ENCODE assay signal across 2 cellular contexts in the genomic region with DNA sequence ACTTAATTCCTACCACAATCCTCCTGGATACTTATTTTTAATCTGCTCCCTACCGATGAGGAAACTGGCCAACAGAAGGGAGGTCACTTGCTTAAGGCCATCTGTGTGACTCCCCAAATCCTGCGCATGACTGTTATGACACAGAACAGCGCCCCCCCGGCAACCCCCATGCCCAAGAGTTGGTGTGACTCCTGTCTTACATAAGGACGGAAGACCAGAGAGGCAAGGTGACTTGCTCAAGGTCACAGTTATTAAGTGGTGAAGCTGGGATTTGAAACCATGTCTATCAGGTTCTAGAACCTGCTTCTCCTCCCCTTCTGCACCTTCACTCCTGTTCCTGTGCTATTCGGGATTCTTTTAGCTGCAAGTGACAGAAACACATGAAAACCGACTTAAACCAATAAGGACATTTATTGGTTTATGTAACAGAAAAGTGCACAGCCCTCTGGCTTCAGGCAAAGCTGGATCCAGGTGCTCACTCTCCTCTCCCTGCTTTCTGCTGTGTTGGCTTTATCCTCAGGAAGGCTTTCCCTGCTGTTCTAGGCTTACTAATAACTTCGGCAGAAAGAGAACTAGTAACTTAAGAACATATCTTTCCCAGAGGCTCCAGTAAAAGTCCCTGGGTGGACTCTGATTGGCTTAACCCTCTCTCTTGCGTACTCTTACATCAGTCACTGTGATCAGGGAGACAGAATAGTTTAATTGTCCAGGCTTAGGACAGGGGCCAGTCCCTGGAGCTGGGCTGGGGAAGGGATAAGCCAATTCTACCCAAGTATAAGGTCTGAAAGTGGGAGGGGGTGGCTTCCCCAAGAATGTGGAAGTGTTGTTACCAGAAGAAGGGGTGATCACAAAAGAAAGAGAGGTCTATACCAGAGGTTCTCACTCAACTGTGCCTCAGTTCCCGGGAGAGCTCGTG.
TF ChIP-seq lines count a peak whose summit lies in the region.

No MANE protein-coding gene starts in this region.

TF ChIP-seq in IMR-90, 13 proteins besides CTCF, POLR2A, EP300 and RAD21:
- TF ChIP-seq SMC3 (IDR thresholded peaks at IDR 0.05; ENCODE audit: low read depth, low read length) (no peak), BHLHE40 (IDR thresholded peaks at IDR 0.05; ENCODE audit: low read depth, low read length) (no peak), USF2 (IDR thresholded peaks at IDR 0.05; ENCODE audit: low read depth, low read length) (no peak), NFE2L2 (IDR thresholded peaks at IDR 0.05; ENCODE audit: low read depth, low read length) (no peak), MAZ (IDR thresholded peaks at IDR 0.05; ENCODE audit: borderline replicate concordance, low read depth, low read length) (no peak), MXI1 (IDR thresholded peaks at IDR 0.05; ENCODE audit: borderline replicate concordance, low read depth, low read length) (no peak), RCOR1 (IDR thresholded peaks at IDR 0.05; ENCODE audit: insufficient replicate concordance, low read length) (no peak), CEBPB (IDR thresholded peaks at IDR 0.05; ENCODE audit: low read depth, low read length) (no peak), RFX5 (IDR thresholded peaks at IDR 0.05; ENCODE audit: low read depth, low read length) (no peak), FOS (IDR thresholded peaks at IDR 0.05; ENCODE audit: low read depth, low read length) (no peak), CHD1 (IDR thresholded peaks at IDR 0.05; ENCODE audit: low read depth, low read length) (no peak), MAFK (IDR thresholded peaks at IDR 0.05; ENCODE audit: low read depth, low read length) (no peak)
- TF ChIP-seq, protein P1, sequence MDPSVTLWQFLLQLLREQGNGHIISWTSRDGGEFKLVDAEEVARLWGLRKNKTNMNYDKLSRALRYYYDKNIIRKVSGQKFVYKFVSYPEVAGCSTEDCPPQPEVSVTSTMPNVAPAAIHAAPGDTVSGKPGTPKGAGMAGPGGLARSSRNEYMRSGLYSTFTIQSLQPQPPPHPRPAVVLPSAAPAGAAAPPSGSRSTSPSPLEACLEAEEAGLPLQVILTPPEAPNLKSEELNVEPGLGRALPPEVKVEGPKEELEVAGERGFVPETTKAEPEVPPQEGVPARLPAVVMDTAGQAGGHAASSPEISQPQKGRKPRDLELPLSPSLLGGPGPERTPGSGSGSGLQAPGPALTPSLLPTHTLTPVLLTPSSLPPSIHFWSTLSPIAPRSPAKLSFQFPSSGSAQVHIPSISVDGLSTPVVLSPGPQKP (IDR thresholded peaks at IDR 0.05; ENCODE audit: borderline replicate concordance, low read depth, low read length): no peak

TF ChIP-seq in K562, 482 proteins besides CTCF, POLR2A, EP300 and RAD21:
- TF ChIP-seq KAT2B (IDR thresholded peaks at IDR 0.05; ENCODE audit: low read depth, low read length) (no peak), ESRRA (IDR thresholded peaks at IDR 0.05; ENCODE audit: borderline replicate concordance, low read depth) (peak; percentile 93), ZNF197 (CRISPR knock-in tag; IDR thresholded peaks at IDR 0.05; ENCODE audit: low read depth) (peak; percentile 57; the same call in 1 of the 2 replicates), JUND (IDR thresholded peaks at IDR 0.05; ENCODE audit: borderline replicate concordance, low read depth, low read length) (0 out of 2 replicates have a peak, but pooled peaks have one; percentile 51), JUND (tag; IDR thresholded peaks at IDR 0.05; ENCODE audit: borderline replicate concordance, low read depth, low read length) (no peak), ATF3 (IDR thresholded peaks at IDR 0.05) (peak; percentile 70; the same call in 1 of the 2 replicates), ATF3 (CRISPR knock-in tag; conservative IDR thresholded peaks at IDR 0.05) (no peak), ZNF324 (CRISPR knock-in tag; IDR thresholded peaks at IDR 0.05) (no peak), ZNF639 (CRISPR knock-in tag; conservative IDR thresholded peaks at IDR 0.05 in 1 of 2, IDR thresholded peaks at IDR 0.05 in 1 of 2) (no peak), ZFP36 (IDR thresholded peaks at IDR 0.05; ENCODE audit: low read depth, low read length, partially characterized antibody) (no peak), ZKSCAN8 (CRISPR knock-in tag; IDR thresholded peaks at IDR 0.05) (0 out of 2 replicates have a peak, but pooled peaks have one; percentile 47), ZNF766 (CRISPR knock-in tag; conservative IDR thresholded peaks at IDR 0.05) (0 out of 2 replicates have a peak, but pooled peaks have one; percentile 47), ATF7 (IDR thresholded peaks at IDR 0.05) (peak; percentile 67; the same call in 1 of the 2 replicates), TRIM24 (IDR thresholded peaks at IDR 0.05) (peak; percentile 10 to 62; a peak in 2 of 4 replicates), ZNF589 (CRISPR knock-in tag; IDR thresholded peaks at IDR 0.05; ENCODE audit: low read depth) (peak; percentile 89; the same call in 1 of the 2 replicates), RBM22 (IDR thresholded peaks at IDR 0.05; ENCODE audit: low read depth, low read length, poor library complexity, severe bottlenecking) (no peak), CEBPG (CRISPR knock-in tag; IDR thresholded peaks at IDR 0.05) (peak; percentile 91), CEBPG (tag; conservative IDR thresholded peaks at IDR 0.05 in 1 of 2, IDR thresholded peaks at IDR 0.05 in 1 of 2) (peak; percentile 50 to 94; a peak in 3 of 4 replicates), PTTG1 (tag; IDR thresholded peaks at IDR 0.05; ENCODE audit: low read depth) (peak; percentile 24; the same call in 1 of the 2 replicates), ZNF175 (CRISPR knock-in tag; IDR thresholded peaks at IDR 0.05; ENCODE audit: low read depth) (peak; percentile 86), NFATC3 (IDR thresholded peaks at IDR 0.05) (no peak), ZNF778 (CRISPR knock-in tag; IDR thresholded peaks at IDR 0.05) (no peak), EHMT2 (IDR thresholded peaks at IDR 0.05) (no peak; the same call in 1 of the 2 replicates), CREBBP (IDR thresholded peaks at IDR 0.05; ENCODE audit: low read depth, low read length) (no peak), NONO (IDR thresholded peaks at IDR 0.05; ENCODE audit: low read depth in 2 of 2, low read length in 1 of 2) (no peak), NR2C2 (CRISPR knock-in tag; IDR thresholded peaks at IDR 0.05) (no peak), NR2C2 (tag; IDR thresholded peaks at IDR 0.05) (peak; percentile 10; the same call in 1 of the 2 replicates), POLR2H (tag; IDR thresholded peaks at IDR 0.05; ENCODE audit: low read depth) (peak; percentile 90), FOSL1 (tag; conservative IDR thresholded peaks at IDR 0.05) (peak; percentile 16; the same call in 1 of the 2 replicates), BRD9 (IDR thresholded peaks at IDR 0.05; ENCODE audit: low read depth, partially characterized antibody) (no peak), MAZ (CRISPR knock-in tag; conservative IDR thresholded peaks at IDR 0.05 in 1 of 2, IDR thresholded peaks at IDR 0.05 in 1 of 2) (peak in 1 of 2 experiments; percentile 27; a peak in 1 of 4 replicates), E4F1 (CRISPR knock-in tag; IDR thresholded peaks at IDR 0.05; ENCODE audit: borderline replicate concordance) (no peak), NRF1 (conservative IDR thresholded peaks at IDR 0.05 in 1 of 2, IDR thresholded peaks at IDR 0.05 in 1 of 2) (peak; percentile 79 to 83), ELF2 (CRISPR knock-in tag; IDR thresholded peaks at IDR 0.05) (no peak), ZNF408 (CRISPR knock-in tag; IDR thresholded peaks at IDR 0.05; ENCODE audit: low read depth) (no peak), C11orf30 (IDR thresholded peaks at IDR 0.05; ENCODE audit: low read depth) (peak; percentile 13; the same call in 1 of the 2 replicates)
- TF ChIP-seq, protein P2, sequence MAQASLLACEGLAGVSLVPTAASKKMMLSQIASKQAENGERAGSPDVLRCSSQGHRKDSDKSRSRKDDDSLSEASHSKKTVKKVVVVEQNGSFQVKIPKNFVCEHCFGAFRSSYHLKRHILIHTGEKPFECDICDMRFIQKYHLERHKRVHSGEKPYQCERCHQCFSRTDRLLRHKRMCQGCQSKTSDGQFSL (CRISPR knock-in tag; IDR thresholded peaks at IDR 0.05): no peak
- TF ChIP-seq, protein P2 (tag; IDR thresholded peaks at IDR 0.05): 0 out of 4 replicates have a peak, but pooled peaks of 1 of the 2 experiments have one; percentile 15
- TF ChIP-seq, protein P3, sequence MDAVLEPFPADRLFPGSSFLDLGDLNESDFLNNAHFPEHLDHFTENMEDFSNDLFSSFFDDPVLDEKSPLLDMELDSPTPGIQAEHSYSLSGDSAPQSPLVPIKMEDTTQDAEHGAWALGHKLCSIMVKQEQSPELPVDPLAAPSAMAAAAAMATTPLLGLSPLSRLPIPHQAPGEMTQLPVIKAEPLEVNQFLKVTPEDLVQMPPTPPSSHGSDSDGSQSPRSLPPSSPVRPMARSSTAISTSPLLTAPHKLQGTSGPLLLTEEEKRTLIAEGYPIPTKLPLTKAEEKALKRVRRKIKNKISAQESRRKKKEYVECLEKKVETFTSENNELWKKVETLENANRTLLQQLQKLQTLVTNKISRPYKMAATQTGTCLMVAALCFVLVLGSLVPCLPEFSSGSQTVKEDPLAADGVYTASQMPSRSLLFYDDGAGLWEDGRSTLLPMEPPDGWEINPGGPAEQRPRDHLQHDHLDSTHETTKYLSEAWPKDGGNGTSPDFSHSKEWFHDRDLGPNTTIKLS (IDR thresholded peaks at IDR 0.05; ENCODE audit: borderline replicate concordance, low read depth): 0 out of 2 replicates have a peak, but pooled peaks have one; percentile 24
- TF ChIP-seq, protein P4, sequence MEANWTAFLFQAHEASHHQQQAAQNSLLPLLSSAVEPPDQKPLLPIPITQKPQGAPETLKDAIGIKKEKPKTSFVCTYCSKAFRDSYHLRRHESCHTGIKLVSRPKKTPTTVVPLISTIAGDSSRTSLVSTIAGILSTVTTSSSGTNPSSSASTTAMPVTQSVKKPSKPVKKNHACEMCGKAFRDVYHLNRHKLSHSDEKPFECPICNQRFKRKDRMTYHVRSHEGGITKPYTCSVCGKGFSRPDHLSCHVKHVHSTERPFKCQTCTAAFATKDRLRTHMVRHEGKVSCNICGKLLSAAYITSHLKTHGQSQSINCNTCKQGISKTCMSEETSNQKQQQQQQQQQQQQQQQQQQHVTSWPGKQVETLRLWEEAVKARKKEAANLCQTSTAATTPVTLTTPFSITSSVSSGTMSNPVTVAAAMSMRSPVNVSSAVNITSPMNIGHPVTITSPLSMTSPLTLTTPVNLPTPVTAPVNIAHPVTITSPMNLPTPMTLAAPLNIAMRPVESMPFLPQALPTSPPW (CRISPR knock-in tag; IDR thresholded peaks at IDR 0.05): peak; percentile 28; the same call in 1 of the 2 replicates
- TF ChIP-seq, protein P5, sequence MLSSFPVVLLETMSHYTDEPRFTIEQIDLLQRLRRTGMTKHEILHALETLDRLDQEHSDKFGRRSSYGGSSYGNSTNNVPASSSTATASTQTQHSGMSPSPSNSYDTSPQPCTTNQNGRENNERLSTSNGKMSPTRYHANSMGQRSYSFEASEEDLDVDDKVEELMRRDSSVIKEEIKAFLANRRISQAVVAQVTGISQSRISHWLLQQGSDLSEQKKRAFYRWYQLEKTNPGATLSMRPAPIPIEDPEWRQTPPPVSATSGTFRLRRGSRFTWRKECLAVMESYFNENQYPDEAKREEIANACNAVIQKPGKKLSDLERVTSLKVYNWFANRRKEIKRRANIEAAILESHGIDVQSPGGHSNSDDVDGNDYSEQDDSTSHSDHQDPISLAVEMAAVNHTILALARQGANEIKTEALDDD (IDR thresholded peaks at IDR 0.05): peak; percentile 65; the same call in 1 of the 2 replicates
- TF ChIP-seq, protein P6, sequence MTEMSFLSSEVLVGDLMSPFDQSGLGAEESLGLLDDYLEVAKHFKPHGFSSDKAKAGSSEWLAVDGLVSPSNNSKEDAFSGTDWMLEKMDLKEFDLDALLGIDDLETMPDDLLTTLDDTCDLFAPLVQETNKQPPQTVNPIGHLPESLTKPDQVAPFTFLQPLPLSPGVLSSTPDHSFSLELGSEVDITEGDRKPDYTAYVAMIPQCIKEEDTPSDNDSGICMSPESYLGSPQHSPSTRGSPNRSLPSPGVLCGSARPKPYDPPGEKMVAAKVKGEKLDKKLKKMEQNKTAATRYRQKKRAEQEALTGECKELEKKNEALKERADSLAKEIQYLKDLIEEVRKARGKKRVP (CRISPR knock-in tag; IDR thresholded peaks at IDR 0.05): peak; percentile 83
TF ChIP-seq in K562: peak in this region for 23.
